26 cellular contexts compared by ENCODE assay signal in the genomic region with DNA sequence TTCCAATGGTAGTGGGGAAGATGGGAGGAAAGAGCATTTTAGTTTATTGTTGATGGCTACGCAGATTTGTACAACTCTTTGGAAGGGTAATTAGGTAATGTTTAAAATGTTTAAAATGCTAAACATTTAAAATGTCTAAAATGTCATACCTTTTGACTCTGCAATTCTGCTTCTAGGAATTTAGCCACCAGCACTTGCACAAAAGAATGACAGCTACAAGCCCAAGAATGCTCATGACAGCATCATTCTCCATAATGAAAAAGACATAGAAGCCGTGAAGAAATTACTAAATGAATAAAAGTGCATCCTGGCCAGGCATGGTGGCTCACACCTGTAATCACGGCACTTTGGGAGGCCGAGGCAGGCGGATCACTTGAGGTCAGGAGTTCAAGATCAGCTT.
"Had no signal": no experiment of that assay in that cellular context is flagged by ENCODE, and none has a peak within 500 bp of the region (broad histone marks: within the 10 kb centered on the region; RNA-seq: fewer than 3 reads in every experiment).

No MANE protein-coding gene starts in this region.

- DNase-seq: activated B cell treated with CpG ODN at 0.5 μM for 24 hours; activated CD4-positive, alpha-beta T cell treated with anti-CD3 and anti-CD28 coated beads for 48 hours; activated CD4-positive, alpha-beta T cell treated with anti-CD3 and anti-CD28 coated beads, Interleukin-2, amount 50 U/mL, for 1 hour; activated CD4-positive, alpha-beta T cell treated with anti-CD3 and anti-CD28 coated beads, Interleukin-2, amount 50 U/mL, for 48 hours; activated CD8-positive, alpha-beta memory T cell treated with anti-CD3 and anti-CD28 coated beads for 24 hours; activated CD8-positive, alpha-beta T cell treated with anti-CD3 and anti-CD28 coated beads for 36 hours; activated gamma-delta T cell; activated naive CD4-positive, alpha-beta T cell; activated naive CD4-positive, alpha-beta T cell treated with anti-CD3 and anti-CD28 coated beads, Interleukin-2, amount 10 ng/mL, durations not matched to agents 7 days and 5 days; activated naive CD8-positive, alpha-beta T cell treated with anti-CD3 and anti-CD28 coated beads, Interleukin-2, amount 10 ng/mL, durations not matched to agents 7 days and 5 days; activated T-cell treated with anti-CD3 and anti-CD28 coated beads, Interleukin-2, amount 50 U/mL, for 4 hours; central memory CD4-positive, alpha-beta T cell; cerebellar nuclear complex; colonic mucosa; effector CD8-positive, alpha-beta T cell; foreskin fibroblast; T1000; WERI-Rb-1 had no signal

- H3K27me3 ChIP-seq: ascending aorta, breast epithelium, colonic mucosa had no signal

- ATAC-seq: activated CD4-positive, CD25-positive, alpha-beta regulatory T cell treated with anti-CD3 and anti-CD28 coated beads, Interleukin-2, amount 50 U/mL, for 24 hours; activated CD8-positive, alpha-beta T cell treated with anti-CD3 and anti-CD28 coated beads for 36 hours; activated naive CD4-positive, alpha-beta T cell treated with anti-CD3 and anti-CD28 coated beads, Interleukin-2, amount 50 U/mL, for 72 hours; activated T-cell treated with anti-CD3 and anti-CD28 coated beads, Interleukin-2, amount 50 U/mL, for 4 hours; activated T-helper 17 cell treated with anti-CD3 and anti-CD28 coated beads, Interleukin-2, amount 50 U/mL, for 72 hours had no signal

- H3K27ac ChIP-seq: ascending aorta, breast epithelium, cardiac muscle cell, colonic mucosa, epithelial cell of prostate, WERI-Rb-1 had no signal

- H3K4me3 ChIP-seq: ascending aorta, breast epithelium, cardiac muscle cell, colonic mucosa had no signal

- H3K4me1 ChIP-seq: colonic mucosa had no signal

- H3K9me3 ChIP-seq: ascending aorta, breast epithelium, colonic mucosa had no signal

- H3K27ac Mint-ChIP-seq: activated CD8-positive, alpha-beta T cell treated with anti-CD3 and anti-CD28 coated beads for 36 hours; activated naive CD4-positive, alpha-beta T cell treated with anti-CD3 and anti-CD28 coated beads, Interleukin-2, amount 10 ng/mL, durations not matched to agents 7 days and 5 days; activated naive CD4-positive, alpha-beta T cell treated with anti-CD3 and anti-CD28 coated beads, Interleukin-2, amount 50 U/mL, for 72 hours; activated naive CD8-positive, alpha-beta T cell treated with anti-CD3 and anti-CD28 coated beads, Interleukin-2, amount 10 ng/mL, durations not matched to agents 7 days and 5 days; activated T-helper 17 cell treated with anti-CD3 and anti-CD28 coated beads, Interleukin-2, amount 50 U/mL, for 72 hours had no signal

- H3K9me3 Mint-ChIP-seq: activated B cell treated with CpG ODN at 0.5 μM for 24 hours; activated CD8-positive, alpha-beta T cell treated with anti-CD3 and anti-CD28 coated beads for 36 hours; activated naive CD4-positive, alpha-beta T cell treated with anti-CD3 and anti-CD28 coated beads, Interleukin-2, amount 10 ng/mL, durations not matched to agents 7 days and 5 days; activated naive CD4-positive, alpha-beta T cell treated with anti-CD3 and anti-CD28 coated beads, Interleukin-2, amount 50 U/mL, for 72 hours; activated naive CD8-positive, alpha-beta T cell treated with anti-CD3 and anti-CD28 coated beads, Interleukin-2, amount 10 ng/mL, durations not matched to agents 7 days and 5 days; activated T-cell treated with anti-CD3 and anti-CD28 coated beads, Interleukin-2, amount 50 U/mL, for 4 hours; activated T-helper 17 cell treated with anti-CD3 and anti-CD28 coated beads, Interleukin-2, amount 50 U/mL, for 72 hours had no signal

- H3K36me3 Mint-ChIP-seq: activated naive CD4-positive, alpha-beta T cell treated with anti-CD3 and anti-CD28 coated beads, Interleukin-2, amount 10 ng/mL, durations not matched to agents 7 days and 5 days; activated naive CD8-positive, alpha-beta T cell treated with anti-CD3 and anti-CD28 coated beads, Interleukin-2, amount 10 ng/mL, durations not matched to agents 7 days and 5 days; brain had no signal

- H3K4me3 Mint-ChIP-seq: activated B cell treated with CpG ODN at 0.5 μM for 24 hours; activated CD8-positive, alpha-beta T cell treated with anti-CD3 and anti-CD28 coated beads for 36 hours; activated naive CD4-positive, alpha-beta T cell treated with anti-CD3 and anti-CD28 coated beads, Interleukin-2, amount 10 ng/mL, durations not matched to agents 7 days and 5 days; activated naive CD8-positive, alpha-beta T cell treated with anti-CD3 and anti-CD28 coated beads, Interleukin-2, amount 10 ng/mL, durations not matched to agents 7 days and 5 days; activated T-helper 17 cell treated with anti-CD3 and anti-CD28 coated beads, Interleukin-2, amount 50 U/mL, for 72 hours had no signal

- H3K36me3 ChIP-seq: ascending aorta, breast epithelium, cardiac muscle cell, colonic mucosa, WERI-Rb-1 had no signal
